22 cellular contexts compared by ENCODE assay signal in the genomic region with DNA sequence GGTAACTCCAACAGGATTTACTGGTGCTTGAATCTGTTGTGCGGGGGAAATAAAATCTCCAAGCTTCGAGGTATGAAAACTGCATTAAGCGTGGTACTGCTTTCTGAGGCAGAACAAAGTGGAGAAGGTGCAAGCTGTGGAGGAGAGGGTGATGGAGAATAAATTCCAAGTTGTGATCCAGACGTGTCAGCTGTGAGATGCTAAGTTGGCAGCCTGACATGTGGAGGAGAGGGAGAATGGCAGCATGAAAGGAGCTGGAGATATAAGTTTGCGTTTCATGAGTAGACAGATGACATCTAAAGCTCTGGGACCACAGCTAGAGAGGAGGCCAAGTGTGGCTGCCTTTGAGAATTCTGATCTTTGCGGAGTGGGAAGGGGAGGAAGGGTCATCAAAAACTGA.
DNase-seq lines count a peak whose midpoint lies in the region; ATAC-seq, FAIRE-seq and TF ChIP-seq lines count a peak whose summit lies in the region.
"Had no signal": no experiment of that assay in that cellular context is flagged by ENCODE, and none has a peak within 500 bp of the region (broad histone marks: within the 10 kb centered on the region; RNA-seq: fewer than 3 reads in every experiment).

No MANE protein-coding gene starts in this region.

- DNase-seq in mammary epithelial cell = no peak
- no peak for DNase-seq in breast epithelium (ENCODE audit: low spot score in 2 of 2)
- DNase-seq in H1 (ENCODE audit: low read depth in 1 of 2, low spot score in 2 of 2) = no peak
- no peak for DNase-seq in amniotic stem cell (lab: John Stamatoyannopoulos, UW)
- no peak for DNase-seq in GM12891 (ENCODE audit: insufficient read length, low spot score)
- DNase-seq: CD4-positive, alpha-beta T cell; CD8-positive, alpha-beta memory T cell; DMS 273 treated with DMSO at 0.1 percent for 48 hours; DMS79; EL; GDM1; GM23248; H9 had no signal

- peak overlapping the region; percentile 24; the same call in 1 of the 2 replicates for H2BK20ac ChIP-seq in H1 (ENCODE audit: low read length)

- no TSS peak for BruUV-seq in mammary epithelial cell (replicated peaks; lab: Mats Ljungman, UMichigan)

- no peaks in the 10 kb centered on the region for H4K20me1 ChIP-seq in mammary epithelial cell (ENCODE audit: insufficient read depth, low read length)
- no peaks in the 10 kb centered on the region for H4K20me1 ChIP-seq in H1 (replicated peaks in 1 of 2; ENCODE audit: control insufficient read depth in 1 of 2, insufficient read depth in 2 of 2, low read length in 2 of 2)
- H4K20me1 ChIP-seq in neural cell (ENCODE audit: insufficient read depth) = no peaks in the 10 kb centered on the region
- H4K20me1 ChIP-seq: BLaER1 had no signal

- no peak overlapping the region for H2BK15ac ChIP-seq in H1 (ENCODE audit: low read length)

- no peak overlapping the region for H3K18ac ChIP-seq in H1 (ENCODE audit: extremely low read depth, low read length)

- dilution Hi-C loops in mammary epithelial cell (cut with HindIII; ENCODE audit: low sequenced_read_pairs) = no loop called here

- H3K14ac ChIP-seq in H1 (ENCODE audit: insufficient read length) = no peak overlapping the region

- no peaks in the 10 kb centered on the region for H3K79me1 ChIP-seq in H1 (ENCODE audit: low read depth, low read length)

- H3K36me3 ChIP-seq in mammary epithelial cell (ENCODE audit: insufficient read depth, low read length) (no peaks in the 10 kb centered on the region), breast epithelium (no peaks in the 10 kb centered on the region), H1 (ENCODE audit: control insufficient read depth in 2 of 4, insufficient read depth in 4 of 4, low read length in 3 of 4) (no peaks in the 10 kb centered on the region), neural cell (ENCODE audit: insufficient read depth, low read length) (no peaks in the 10 kb centered on the region)
- H3K36me3 ChIP-seq: BLaER1 had no signal

- 88% methylated on average over 5 of the region's 6 CpGs for WGBS in mammary epithelial cell (ENCODE audit: low coverage, missing lambda C conversion rate)
- WGBS in H1 (ENCODE audit: extremely low coverage in 1 of 2, insufficient coverage in 1 of 2, insufficient read length in 1 of 2, insufficient replicate concordance in 2 of 2, low coverage in 1 of 2, low lambda C conversion rate in 2 of 2, missing lambda C conversion rate in 1 of 2), 2 experiments = 66% methylated on average over 6 of the region's 6 CpGs; no CpG with 5 or more reads in 1 of the 2 experiments

- no peak for TF ChIP-seq POLR2A in breast epithelium (IDR thresholded peaks at IDR 0.05)
- TF ChIP-seq POLR2A in H1 (IDR thresholded peaks at IDR 0.05; ENCODE audit: control extremely low read depth in 1 of 2, low read depth in 2 of 2, low read length in 2 of 2) = no peak
- no peak for TF ChIP-seq POLR2A in GM12891 (IDR thresholded peaks at IDR 0.05; ENCODE audit: low read depth, low read length)

- H4K91ac ChIP-seq in H1 (replicated peaks; ENCODE audit: insufficient read length, low read length) = no peak overlapping the region

- H2BK120ac ChIP-seq in H1 (replicated peaks; ENCODE audit: low read depth, low read length) = no peak overlapping the region

- no peak overlapping the region for H4K5ac ChIP-seq in H1 (ENCODE audit: insufficient read length, low read depth, low read length)

- H3K4ac ChIP-seq in H1 (replicated peaks; ENCODE audit: insufficient read length, low read depth, low read length) = no peak overlapping the region

- no peaks in the 10 kb centered on the region for H3K79me2 ChIP-seq in mammary epithelial cell (ENCODE audit: insufficient read depth, low read length)
- H3K79me2 ChIP-seq in H1 (ENCODE audit: control insufficient read depth in 1 of 2, insufficient read depth in 2 of 2, low read length in 2 of 2) = no peaks in the 10 kb centered on the region
- H3K79me2 ChIP-seq in neural cell (replicated peaks; ENCODE audit: insufficient read depth, low read length) = no peaks in the 10 kb centered on the region

- no peak overlapping the region for H3K56ac ChIP-seq in H1 (replicated peaks; ENCODE audit: insufficient read length, low read depth, low read length)

- CTCF ChIA-PET in mammary epithelial cell (lab: Charles Lee; ENCODE audit: low non-redundant PET) = no interaction called here
- CTCF ChIA-PET in H1 (lab: Charles Lee; ENCODE audit: partially characterized antibody) = interaction anchor here (0.6 kb wide), 1 partner anchor 1056 kb away, joined by 3 read pairs; no protein-coding TSS in a partner anchor

- H3K27ac ChIP-seq in mammary epithelial cell (ENCODE audit: insufficient read depth, low read depth, low read length) = no peak overlapping the region
- H3K27ac ChIP-seq in breast epithelium = no peak overlapping the region
- no peak overlapping the region for H3K27ac ChIP-seq in H1 (ENCODE audit: low read depth, low read length)
- no peak overlapping the region for H3K27ac ChIP-seq in neural cell (ENCODE audit: low read length)
- H3K27ac ChIP-seq: 22Rv1, BLaER1, GM23248 had no signal

- TF ChIP-seq EP300 in H1 (IDR thresholded peaks at IDR 0.05; ENCODE audit: borderline replicate concordance in 1 of 2, low read depth in 2 of 2, low read length in 2 of 2) (no peak), neural cell (conservative IDR thresholded peaks at IDR 0.05; ENCODE audit: poor library complexity, severe bottlenecking) (peak; percentile 76)

- H3K4me3 ChIP-seq in mammary epithelial cell (replicated peaks in 1 of 3; ENCODE audit: insufficient read depth in 1 of 3, low read depth in 2 of 3, low read length in 3 of 3) (no peak overlapping the region), breast epithelium (no peak overlapping the region), H1 (ENCODE audit: extremely low read depth in 1 of 4, insufficient read depth in 2 of 4, low read depth in 3 of 4, low read length in 4 of 4) (no peak overlapping the region), neural cell (ENCODE audit: low read length) (no peak overlapping the region)
- H3K4me3 ChIP-seq: BLaER1, GM12878, GM23248 had no signal

- no peak overlapping the region for H3K9ac ChIP-seq in mammary epithelial cell (ENCODE audit: insufficient read depth, low read length)
- no peak overlapping the region for H3K9ac ChIP-seq in H1 (replicated peaks in 1 of 4; ENCODE audit: extremely low read depth in 1 of 4, low read depth in 3 of 4, low read length in 3 of 4)
- H3K9ac ChIP-seq in neural cell (ENCODE audit: low read length) = no peak overlapping the region
- H3K9ac ChIP-seq: BLaER1, GM23248 had no signal

- no peaks in the 10 kb centered on the region for H3K23me2 ChIP-seq in H1 (ENCODE audit: low read depth, low read length)

- no peaks in the 10 kb centered on the region for H3K9me2 ChIP-seq in neural cell (ENCODE audit: insufficient read depth, low read length)

- H3K4me1 ChIP-seq in mammary epithelial cell (ENCODE audit: insufficient read depth, low read length) (peaks cover 29% of the 10 kb centered on the region), breast epithelium (no peaks in the 10 kb centered on the region), H1 (replicated peaks in 1 of 4; ENCODE audit: control insufficient read depth in 3 of 4, insufficient read depth in 4 of 4, low read length in 3 of 4) (no peaks in the 10 kb centered on the region)
- H3K4me1 ChIP-seq: BLaER1 had no signal

- in situ Hi-C loops in mammary epithelial cell (cut with MboI; ENCODE audit: low sequenced_read_pairs in 2 of 2) = no loop called here

- H2AFZ ChIP-seq in mammary epithelial cell (ENCODE audit: low read depth, low read length) = peak overlapping the region; percentile 76
- H2AFZ ChIP-seq in H1 (ENCODE audit: low read length) = no peak overlapping the region
- H2AFZ ChIP-seq in neural cell (ENCODE audit: low read depth, low read length) = no peak overlapping the region
- H2AFZ ChIP-seq: GM23248 had no signal

- H3K27me3 ChIP-seq in mammary epithelial cell (ENCODE audit: insufficient read depth, low read length) (no peaks in the 10 kb centered on the region), breast epithelium (no peaks in the 10 kb centered on the region), H1 (replicated peaks in 1 of 4; ENCODE audit: control insufficient read depth in 3 of 4, extremely low read depth in 1 of 4, insufficient read depth in 3 of 4, low read length in 3 of 4) (no peaks in the 10 kb centered on the region), neural cell (ENCODE audit: insufficient read depth, low read depth, low read length) (no peaks in the 10 kb centered on the region)
- H3K27me3 ChIP-seq: BLaER1 had no signal

- H3K23ac ChIP-seq in H1 (ENCODE audit: insufficient read length) = no peak overlapping the region

- no peak for TF ChIP-seq CTCF in mammary epithelial cell (conservative IDR thresholded peaks at IDR 0.05 in 1 of 2, IDR thresholded peaks at IDR 0.05 in 1 of 2; ENCODE audit: extremely low read depth in 1 of 2, insufficient read depth in 1 of 2, low read depth in 1 of 2, low read length in 2 of 2)
- no peak for TF ChIP-seq CTCF in breast epithelium (IDR thresholded peaks at IDR 0.05)
- no peak for TF ChIP-seq CTCF in H1 (IDR thresholded peaks at IDR 0.05; ENCODE audit: control extremely low read depth in 1 of 3, insufficient read depth in 1 of 3, low read depth in 1 of 3, low read length in 3 of 3)
- TF ChIP-seq CTCF in neural cell (IDR thresholded peaks at IDR 0.05; ENCODE audit: poor library complexity, severe bottlenecking) = no peak

- POLR2A ChIA-PET in H1 (lab: Charles Lee; ENCODE audit: partially characterized antibody) = no interaction called here

- ATAC-seq in GM21529 (IDR thresholded peaks at IDR 0.05; ENCODE audit: unreplicated experiment) (no peak), HG03342 (IDR thresholded peaks at IDR 0.05; ENCODE audit: unreplicated experiment) (no peak)
- ATAC-seq: GM12878, HCT116 had no signal

- H2BK5ac ChIP-seq in H1 (ENCODE audit: low read depth, low read length) = no peak overlapping the region

- TF ChIP-seq RAD21 in H1 (IDR thresholded peaks at IDR 0.05 in 1 of 2, conservative IDR thresholded peaks at IDR 0.05 in 1 of 2; ENCODE audit: low read depth in 2 of 2, low read length in 2 of 2) (no peak), neural cell (conservative IDR thresholded peaks at IDR 0.05) (no peak)

- H3K9me3 ChIP-seq in mammary epithelial cell (replicated peaks; ENCODE audit: insufficient read depth, low read length) (no peaks in the 10 kb centered on the region), breast epithelium (no peaks in the 10 kb centered on the region), H1 (ENCODE audit: insufficient read depth in 2 of 2, low read depth in 1 of 2, low read length in 1 of 2) (no peaks in the 10 kb centered on the region), neural cell (ENCODE audit: low read length) (no peaks in the 10 kb centered on the region)

- no peak overlapping the region for H2AK5ac ChIP-seq in H1 (ENCODE audit: low read depth, low read length)

- no peak overlapping the region for H2BK12ac ChIP-seq in H1 (ENCODE audit: low read depth, low read length)

- intact Hi-C loops in mammary epithelial cell (cut with micrococcal nuclease) (no loop called here), breast epithelium (cut with DNase I; ENCODE audit: low total_unique reads) (no loop called here)

- no peaks in the 10 kb centered on the region for H3F3A ChIP-seq in neural cell (ENCODE audit: insufficient read depth, low read length, poor library complexity, severe bottlenecking)

- no peak overlapping the region for H4K8ac ChIP-seq in H1 (ENCODE audit: extremely low read depth, insufficient read depth, low read length)

- FAIRE-seq in H1 (lab: Jason Lieb, UNC) = no peak
- FAIRE-seq in GM12891 (lab: Jason Lieb, UNC) = no peak
- FAIRE-seq: A204.1, GM12878, GM18507 had no signal

- H3K4me2 ChIP-seq in mammary epithelial cell (ENCODE audit: insufficient read depth, low read depth, low read length) = no peak overlapping the region
- no peak overlapping the region for H3K4me2 ChIP-seq in H1 (ENCODE audit: insufficient read depth in 1 of 2, low read depth in 2 of 2, low read length in 2 of 2)
- H3K4me2 ChIP-seq in neural cell (ENCODE audit: low read length) = no peak overlapping the region
- H3K4me2 ChIP-seq: BLaER1 had no signal
